In the genomic region with DNA sequence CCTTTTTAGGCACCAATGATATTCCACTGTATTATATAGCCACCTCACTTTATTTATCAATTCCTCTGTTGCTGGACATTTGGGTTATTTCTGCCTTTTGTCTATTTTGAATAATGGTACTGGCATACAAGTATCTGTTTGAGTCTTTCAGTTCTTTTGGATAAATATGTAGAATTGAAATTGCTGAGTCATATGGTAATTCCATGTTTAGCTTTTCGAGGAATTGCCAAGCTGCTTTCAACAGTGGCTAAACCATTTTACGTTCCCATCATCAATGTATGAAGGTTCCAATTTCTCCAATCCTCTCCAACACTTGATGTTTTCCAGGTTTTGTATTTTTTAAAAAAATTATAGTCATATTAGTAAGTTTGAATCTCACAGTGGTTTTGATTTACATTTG, we compare ENCODE assay signal across 2 cellular contexts.
TF ChIP-seq lines count a peak whose summit lies in the region.

No MANE protein-coding gene starts in this region.

TF ChIP-seq in HEK293, 187 proteins besides CTCF, POLR2A, EP300 and RAD21:
- TF ChIP-seq ZNF133 (tag by site-specific recombination; IDR thresholded peaks at IDR 0.05): 0 out of 2 replicates have a peak, but pooled peaks have one; percentile 19
- no peak for TF ChIP-seq KLF16 (tag by site-specific recombination; IDR thresholded peaks at IDR 0.05)

TF ChIP-seq in GM12878, 131 proteins besides CTCF, POLR2A, EP300 and RAD21:
- TF ChIP-seq STAT3 (IDR thresholded peaks at IDR 0.05; ENCODE audit: low read depth, low read length): no peak
- no peak for TF ChIP-seq SUPT20H (IDR thresholded peaks at IDR 0.05; ENCODE audit: borderline replicate concordance, control insufficient read depth, low read depth, low read length)
- peak; percentile 22; the same call in 1 of the 2 replicates for TF ChIP-seq JUNB (IDR thresholded peaks at IDR 0.05)
- no peak for TF ChIP-seq CBX3 (IDR thresholded peaks at IDR 0.05; ENCODE audit: borderline replicate concordance, low read depth)
- TF ChIP-seq HCFC1 (IDR thresholded peaks at IDR 0.05; ENCODE audit: low read length): no peak
- TF ChIP-seq MTA3 (IDR thresholded peaks at IDR 0.05; ENCODE audit: borderline replicate concordance, low read length): no peak
- TF ChIP-seq FOXM1 (IDR thresholded peaks at IDR 0.05; ENCODE audit: low read depth, low read length): no peak
- no peak for TF ChIP-seq NR2C2 (IDR thresholded peaks at IDR 0.05; ENCODE audit: borderline replicate concordance, control insufficient read depth, insufficient read length, low read depth)
- TF ChIP-seq ZNF622 (IDR thresholded peaks at IDR 0.05): no peak
- TF ChIP-seq, protein P1, sequence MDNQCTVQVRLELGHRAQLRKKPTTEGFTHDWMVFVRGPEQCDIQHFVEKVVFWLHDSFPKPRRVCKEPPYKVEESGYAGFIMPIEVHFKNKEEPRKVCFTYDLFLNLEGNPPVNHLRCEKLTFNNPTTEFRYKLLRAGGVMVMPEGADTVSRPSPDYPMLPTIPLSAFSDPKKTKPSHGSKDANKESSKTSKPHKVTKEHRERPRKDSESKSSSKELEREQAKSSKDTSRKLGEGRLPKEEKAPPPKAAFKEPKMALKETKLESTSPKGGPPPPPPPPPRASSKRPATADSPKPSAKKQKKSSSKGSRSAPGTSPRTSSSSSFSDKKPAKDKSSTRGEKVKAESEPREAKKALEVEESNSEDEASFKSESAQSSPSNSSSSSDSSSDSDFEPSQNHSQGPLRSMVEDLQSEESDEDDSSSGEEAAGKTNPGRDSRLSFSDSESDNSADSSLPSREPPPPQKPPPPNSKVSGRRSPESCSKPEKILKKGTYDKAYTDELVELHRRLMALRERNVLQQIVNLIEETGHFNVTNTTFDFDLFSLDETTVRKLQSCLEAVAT (IDR thresholded peaks at IDR 0.05): no peak
- no peak for TF ChIP-seq GABPA (IDR thresholded peaks at IDR 0.05; ENCODE audit: low read depth)
- no peak for TF ChIP-seq TBL1XR1 (IDR thresholded peaks at IDR 0.05; ENCODE audit: low read depth, low read length)
- TF ChIP-seq SUZ12 (IDR thresholded peaks at IDR 0.05; ENCODE audit: unreplicated experiment): no peak
- no peak for TF ChIP-seq CREB1 (IDR thresholded peaks at IDR 0.05; ENCODE audit: low read depth)
- TF ChIP-seq YBX1 (IDR thresholded peaks at IDR 0.05): no peak
- TF ChIP-seq BACH1 (IDR thresholded peaks at IDR 0.05; ENCODE audit: borderline replicate concordance): 0 out of 2 replicates have a peak, but pooled peaks have one; percentile 18
- TF ChIP-seq CBX5 (IDR thresholded peaks at IDR 0.05; ENCODE audit: low read depth): no peak
